ENCODE assay signal across 13 cellular contexts in genomic region chr1:37537378-37537777, GRCh38. TPM values are rescaled to one million over a fixed set of nuclear protein-coding genes. Genes with fewer than 3 reads are reported as not detected.
DNase-seq lines count a peak whose midpoint lies in the region; ATAC-seq and TF ChIP-seq lines count a peak whose summit lies in the region.
"Had no signal": no experiment of that assay in that cellular context is flagged by ENCODE, and none has a peak within 500 bp of the region (broad histone marks: within the 10 kb centered on the region; RNA-seq: fewer than 3 reads in every experiment).

No MANE protein-coding gene starts in this region.

- H3K4me1 ChIP-seq in GM23248 (ENCODE audit: insufficient read depth) (peaks cover 19% of the 10 kb centered on the region), OCI-LY7 (ENCODE audit: insufficient read depth, low read length, poor library complexity, severe bottlenecking) (no peaks in the 10 kb centered on the region), psoas muscle (peaks cover 18% of the 10 kb centered on the region)

- no peaks in the 10 kb centered on the region for H3K9me2 ChIP-seq in GM23248 (ENCODE audit: insufficient read depth)
- no peaks in the 10 kb centered on the region for H3K9me2 ChIP-seq in OCI-LY7 (ENCODE audit: insufficient read depth, low read length)

- H3K79me2 ChIP-seq in GM23248 (ENCODE audit: insufficient read depth) (peaks cover 72% of the 10 kb centered on the region), OCI-LY7 (ENCODE audit: insufficient read depth, low read depth, low read length) (no peaks in the 10 kb centered on the region)

- no peak overlapping the region for H3K4me3 ChIP-seq in GM23248
- H3K4me3 ChIP-seq in OCI-LY7 (ENCODE audit: low read depth, low read length, poor library complexity, severe bottlenecking) = no peak overlapping the region
- no peak overlapping the region for H3K4me3 ChIP-seq in cardiac fibroblast (replicated peaks in 1 of 2; ENCODE audit: low read depth in 2 of 2, low read length in 2 of 2)
- H3K4me3 ChIP-seq in psoas muscle = no peak overlapping the region
- H3K4me3 ChIP-seq: upper lobe of left lung had no signal

- ATAC-seq in psoas muscle = peak in 3 of 4 donors; percentile 28 to 45 (median 41)
- ATAC-seq: left ventricle myocardium superior had no signal

- peaks cover 48% of the 10 kb centered on the region for H3K36me3 ChIP-seq in GM23248 (ENCODE audit: low read depth)
- peaks cover 62% of the 10 kb centered on the region for H3K36me3 ChIP-seq in OCI-LY7 (ENCODE audit: insufficient read depth, low read length)
- peaks cover 7 to 69% of the 10 kb centered on the region in 2 donors for H3K36me3 ChIP-seq in psoas muscle (ENCODE audit: insufficient read depth in 1 of 2, low read depth in 1 of 2)

- in situ Hi-C loops in GM23248 (cut with MboI) = no loop called here

- no peak overlapping the region for H2AFZ ChIP-seq in GM23248
- no peak overlapping the region for H2AFZ ChIP-seq in OCI-LY7 (ENCODE audit: low read length)

- H3K4me3 Mint-ChIP-seq in T-helper 2 cell treated with Interferon-gamma antibody and Interleukin-4, amounts not matched to agents 5 μg/mL and 100 μg/mL, for 36 hours = no peak overlapping the region
- no peak overlapping the region for H3K4me3 Mint-ChIP-seq in activated naive CD4-positive, alpha-beta T cell treated with anti-CD3 and anti-CD28 coated beads, Interleukin-2, amount 10 ng/mL, durations not matched to agents 7 days and 5 days

- no peak overlapping the region for H3K9ac ChIP-seq in GM23248

- DNase-seq in GM23248 (peak; percentile 66), OCI-LY7 (ENCODE audit: low spot score) (no peak), cardiac fibroblast (ENCODE audit: low read depth in 2 of 2) (peak; percentile 38 to 88), psoas muscle (no peak), NCI-H1930 (lab: John Stamatoyannopoulos, UW) (no peak), 8988T (no peak)
- DNase-seq in T-helper 2 cell treated with Interferon-gamma antibody and Interleukin-4, amounts not matched to agents 5 μg/mL and 100 μg/mL, for 36 hours (ENCODE audit: low spot score) = no peak
- no peak for DNase-seq in activated naive CD4-positive, alpha-beta T cell treated with anti-CD3 and anti-CD28 coated beads, Interleukin-2, amount 10 ng/mL, durations not matched to agents 7 days and 5 days
- DNase-seq: aorta, DND-41, left ventricle myocardium superior, NCI-H526 treated with DMSO at 0.1 percent for 48 hours, upper lobe of left lung had no signal

- TF ChIP-seq CTCF in OCI-LY7 (conservative IDR thresholded peaks at IDR 0.05; ENCODE audit: low read length) = no peak
- TF ChIP-seq CTCF in cardiac fibroblast (IDR thresholded peaks at IDR 0.05; ENCODE audit: low read depth, low read length) = no peak
- TF ChIP-seq CTCF in psoas muscle (IDR thresholded peaks at IDR 0.05) = no peak

- H3K9me3 Mint-ChIP-seq in T-helper 2 cell treated with Interferon-gamma antibody and Interleukin-4, amounts not matched to agents 5 μg/mL and 100 μg/mL, for 36 hours = no peaks in the 10 kb centered on the region
- H3K9me3 Mint-ChIP-seq in activated naive CD4-positive, alpha-beta T cell treated with anti-CD3 and anti-CD28 coated beads, Interleukin-2, amount 10 ng/mL, durations not matched to agents 7 days and 5 days = no peaks in the 10 kb centered on the region

- no peaks in the 10 kb centered on the region for H3K27me3 Mint-ChIP-seq in T-helper 2 cell treated with Interferon-gamma antibody and Interleukin-4, amounts not matched to agents 5 μg/mL and 100 μg/mL, for 36 hours (ENCODE audit: low read depth)
- no peaks in the 10 kb centered on the region for H3K27me3 Mint-ChIP-seq in activated naive CD4-positive, alpha-beta T cell treated with anti-CD3 and anti-CD28 coated beads, Interleukin-2, amount 10 ng/mL, durations not matched to agents 7 days and 5 days

- CTCF ChIA-PET in OCI-LY7 (lab: Charles Lee; ENCODE audit: unreplicated experiment) = no interaction called here
- CTCF ChIA-PET in activated naive CD4-positive, alpha-beta T cell treated with anti-CD3 and anti-CD28 coated beads, Interleukin-2, amount 10 ng/mL, durations not matched to agents 7 days and 5 days (lab: Charles Lee) = no interaction called here

- intact Hi-C loops in OCI-LY7 (cut with micrococcal nuclease; ENCODE audit: unreplicated experiment) (no loop called here), psoas muscle (cut with DNase I) (no loop called here)

- peaks cover 48% of the 10 kb centered on the region for H3K36me3 Mint-ChIP-seq in T-helper 2 cell treated with Interferon-gamma antibody and Interleukin-4, amounts not matched to agents 5 μg/mL and 100 μg/mL, for 36 hours (ENCODE audit: low read depth)
- H3K36me3 Mint-ChIP-seq in activated naive CD4-positive, alpha-beta T cell treated with anti-CD3 and anti-CD28 coated beads, Interleukin-2, amount 10 ng/mL, durations not matched to agents 7 days and 5 days = peaks cover 39% of the 10 kb centered on the region

- no peaks in the 10 kb centered on the region for H3K27me3 ChIP-seq in GM23248 (replicated peaks; ENCODE audit: insufficient read depth)
- no peaks in the 10 kb centered on the region for H3K27me3 ChIP-seq in psoas muscle (ENCODE audit: insufficient read depth in 3 of 3, low read length in 2 of 3)
- H3K27me3 ChIP-seq: upper lobe of left lung had no signal

- 77 to 79% methylated on average over 2 of the region's 2 CpGs for WGBS in GM23248 (ENCODE audit: low coverage in 1 of 2, low lambda C conversion rate in 2 of 2, missing lambda C conversion rate in 2 of 2), 2 experiments
- 78 to 86% (median 84%) methylated on average over 2 of the region's 2 CpGs for WGBS in psoas muscle, 3 donors

- POLR2A ChIA-PET in OCI-LY7 (lab: Charles Lee) = interaction anchor here (0.6 to 1.3 kb wide), 2 partner anchors 10 to 23 kb away, joined by 3 to 7 read pairs; partner anchors contain the start of gene MEAF6

- H3K4me2 ChIP-seq in GM23248 (ENCODE audit: unreplicated experiment) = no peak overlapping the region
- no peak overlapping the region for H3K4me2 ChIP-seq in OCI-LY7 (ENCODE audit: low read length)

- H3K9me3 ChIP-seq in GM23248 (ENCODE audit: low read depth) (no peaks in the 10 kb centered on the region), OCI-LY7 (ENCODE audit: low read length) (no peaks in the 10 kb centered on the region), psoas muscle (no peaks in the 10 kb centered on the region)
- H3K9me3 ChIP-seq: upper lobe of left lung had no signal

- peaks cover 4% of the 10 kb centered on the region for H3K4me1 Mint-ChIP-seq in T-helper 2 cell treated with Interferon-gamma antibody and Interleukin-4, amounts not matched to agents 5 μg/mL and 100 μg/mL, for 36 hours (ENCODE audit: low read depth)
- H3K4me1 Mint-ChIP-seq in activated naive CD4-positive, alpha-beta T cell treated with anti-CD3 and anti-CD28 coated beads, Interleukin-2, amount 10 ng/mL, durations not matched to agents 7 days and 5 days = peaks cover 3% of the 10 kb centered on the region

- peaks cover 32% of the 10 kb centered on the region for H3F3A ChIP-seq in GM23248 (ENCODE audit: insufficient read depth)

- H4K20me1 ChIP-seq in GM23248 (ENCODE audit: insufficient read depth) (no peaks in the 10 kb centered on the region), OCI-LY7 (ENCODE audit: insufficient read depth, low read length) (no peaks in the 10 kb centered on the region; the same call in 1 of the 2 replicates)

- H3K27ac Mint-ChIP-seq in T-helper 2 cell treated with Interferon-gamma antibody and Interleukin-4, amounts not matched to agents 5 μg/mL and 100 μg/mL, for 36 hours = no peak overlapping the region
- H3K27ac Mint-ChIP-seq in activated naive CD4-positive, alpha-beta T cell treated with anti-CD3 and anti-CD28 coated beads, Interleukin-2, amount 10 ng/mL, durations not matched to agents 7 days and 5 days = no peak overlapping the region

- H3K27ac ChIP-seq in GM23248 = peak overlapping the region; percentile 61
- no peak overlapping the region for H3K27ac ChIP-seq in OCI-LY7 (ENCODE audit: low read depth, low read length, poor library complexity, severe bottlenecking)
- no peak overlapping the region for H3K27ac ChIP-seq in psoas muscle

- BruUV-seq in OCI-LY7 (replicated peaks; lab: Mats Ljungman, UMichigan) = TSS peak; percentile 62

RNA-seq across cellular contexts. Expression of gene SNIP1, which starts 16.7 kb away (rescaled TPM):
- total RNA-seq in GM23248 (2014; rRNA removed; shearing (Covaris generic)) = 12.3 and 12.4 TPM in 2 replicates
- 7.4 and 9.8 TPM in 2 replicates for polyA plus RNA-seq in GM23248 (2016; fragmentation: Nextera tagmentation; extraction: Ambion mirVana)
- total RNA-seq in OCI-LY7 (2014; rRNA removed; shearing (Covaris generic)) = 14.7 and 19.2 TPM in 2 replicates
- 24.2 and 24.7 TPM in 2 replicates for total RNA-seq in OCI-LY7 (2022)
- 10 to 100 TPM in 1 of 4 donors, 1 to 10 TPM in 3; 8.1 to 11.9 (median 9.3) TPM for total RNA-seq in psoas muscle
- polyA plus RNA-seq in psoas muscle = 1 to 10 TPM; 4.1 to 8.0 (median 7.4) TPM

RNA-seq across cellular contexts. Expression of gene DNALI1, which starts 19.4 kb away (rescaled TPM):
- 0.32 and 0.63 TPM in 2 replicates for total RNA-seq in GM23248 (2014; rRNA removed; shearing (Covaris generic))
- polyA plus RNA-seq in GM23248 (2016; fragmentation: Nextera tagmentation; extraction: Ambion mirVana) (1.2 and 2.1 TPM in 2 replicates), psoas muscle (1 to 10 TPM in 2 of 3 donors, under 1 TPM in 1; 0.82 to 2.1 (median 1.1) TPM)
- total RNA-seq in OCI-LY7 (2014; rRNA removed; shearing (Covaris generic)) = not detected in 2 replicates
- total RNA-seq in OCI-LY7 (2022) (not detected in 2 replicates), psoas muscle (1 to 10 TPM; 1.2 to 2.0 (median 1.3) TPM)

RNA-seq across cellular contexts. Expression of gene MEAF6, which starts 22.8 kb away (rescaled TPM):
- 116 and 117 TPM in 2 replicates for total RNA-seq in GM23248 (2014; rRNA removed; shearing (Covaris generic))
- polyA plus RNA-seq in GM23248 (2016; fragmentation: Nextera tagmentation; extraction: Ambion mirVana) (96.2 and 99.5 TPM in 2 replicates), psoas muscle (100 to 1,000 TPM in 1 of 3 donors, 10 to 100 TPM in 2; 33.8 to 109 (median 43.1) TPM)
- 74.3 and 121 TPM in 2 replicates for total RNA-seq in OCI-LY7 (2014; rRNA removed; shearing (Covaris generic))
- total RNA-seq in OCI-LY7 (2022) (69.8 and 73.8 TPM in 2 replicates), psoas muscle (10 to 100 TPM; 27.2 to 35.5 (median 33.0) TPM)

RNA-seq across cellular contexts. Expression of gene GNL2, which starts 58.4 kb away (rescaled TPM):
- 39.3 and 53.6 TPM in 2 replicates for total RNA-seq in GM23248 (2014; rRNA removed; shearing (Covaris generic))
- polyA plus RNA-seq in GM23248 (2016; fragmentation: Nextera tagmentation; extraction: Ambion mirVana) (65.4 and 67.1 TPM in 2 replicates), psoas muscle (100 to 1,000 TPM in 1 of 3 donors, 10 to 100 TPM in 2; 48.2 to 104 (median 58.9) TPM)
- total RNA-seq in OCI-LY7 (2014; rRNA removed; shearing (Covaris generic)) = 107 and 112 TPM in 2 replicates
- total RNA-seq in OCI-LY7 (2022) (66.8 and 72.1 TPM in 2 replicates), psoas muscle (10 to 100 TPM; 29.6 to 52.3 (median 49.5) TPM)

Comparison
In these comparisons a context has a peak if more than half of its experiments do, and no peak if none do; other contexts are left out.
1. DNase-seq: peak in GM23248 (single experiment) and cardiac fibroblast (2 of 2); none in OCI-LY7 (single experiment), psoas muscle (0 of 2), NCI-H1930 (0 of 2), T-helper 2 cell treated with Interferon-gamma antibody and Interleukin-4, amounts not matched to agents 5 μg/mL and 100 μg/mL, for 36 hours (single experiment), activated naive CD4-positive, alpha-beta T cell treated with anti-CD3 and anti-CD28 coated beads, Interleukin-2, amount 10 ng/mL, durations not matched to agents 7 days and 5 days (single experiment) and 8988T (single experiment).